8 cellular contexts compared by ENCODE assay signal in the genomic region with DNA sequence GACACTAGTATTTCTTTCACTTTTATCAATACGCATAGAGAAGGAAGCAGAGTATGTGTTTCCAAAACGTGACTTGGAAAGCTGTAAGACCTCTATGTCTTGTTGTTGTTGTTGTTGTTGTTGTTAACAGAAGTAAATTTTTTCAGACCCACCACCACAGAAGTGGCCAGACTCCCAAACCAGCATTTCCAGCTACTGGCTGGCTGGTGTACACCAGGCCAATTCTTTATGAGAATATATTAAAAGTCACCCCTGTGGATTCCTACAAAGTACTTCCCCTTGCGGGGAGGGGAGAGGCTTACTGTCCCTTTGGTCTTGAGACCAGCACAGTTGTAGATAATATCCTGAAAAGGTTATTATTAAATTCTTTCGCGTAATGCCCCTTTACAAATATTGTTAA. TPM values are rescaled to one million over a fixed set of nuclear protein-coding genes. Genes with fewer than 3 reads are reported as not detected.
A peak's percentile ranks its signal among the peaks of the same experiment; 100 is the strongest.
DNase-seq lines count a peak whose midpoint lies in the region; ATAC-seq and TF ChIP-seq lines count a peak whose summit lies in the region.

No MANE protein-coding gene starts in this region.

- peaks cover 1% of the 10 kb centered on the region for H3K36me3 Mint-ChIP-seq in type B pancreatic cell

- peaks cover 28% of the 10 kb centered on the region for H3K4me1 Mint-ChIP-seq in type B pancreatic cell (ENCODE audit: unreplicated experiment)

- TF ChIP-seq CTCF in heart right ventricle (IDR thresholded peaks at IDR 0.05) (no peak), right lobe of liver (IDR thresholded peaks at IDR 0.05) (no peak), type B pancreatic cell (conservative IDR thresholded peaks at IDR 0.05) (no peak)

- H3K27me3 ChIP-seq in heart right ventricle (no peaks in the 10 kb centered on the region), right lobe of liver (no peaks in the 10 kb centered on the region)

- peak overlapping the region in 9 of 10 donors; percentile 95 to 99 (median 98) for H3K27ac ChIP-seq in heart right ventricle
- peak overlapping the region; percentile 96 to 97 (median 96) for H3K27ac ChIP-seq in right lobe of liver

- ATAC-seq in heart right ventricle = no peak
- no peak for ATAC-seq in Right ventricle myocardium inferior
- no peak for ATAC-seq in right lobe of liver
- no peak for ATAC-seq in HG03460 (IDR thresholded peaks at IDR 0.05; ENCODE audit: unreplicated experiment)

- H3K9me3 ChIP-seq in heart right ventricle (peaks cover 0 to 4% (median 0%) of the 10 kb centered on the region in 11 donors), right lobe of liver (no peaks in the 10 kb centered on the region)

- 35 to 41% methylated on average over 5 of the region's 5 CpGs for WGBS in heart right ventricle, 2 donors
- WGBS in right lobe of liver (ENCODE audit: insufficient coverage, low coverage, low lambda C conversion rate, missing lambda C conversion rate) = 15% methylated on average over 5 of the region's 5 CpGs

- peaks cover 0 to 35% (median 28%) of the 10 kb centered on the region in 9 donors for H3K4me1 ChIP-seq in heart right ventricle
- peaks cover 0 to 14% (median 0%) of the 10 kb centered on the region in 4 donors for H3K4me1 ChIP-seq in right lobe of liver

- H3K9me3 Mint-ChIP-seq in type B pancreatic cell = peaks cover 1% of the 10 kb centered on the region

- TF ChIP-seq POLR2A in right lobe of liver (IDR thresholded peaks at IDR 0.05) = no peak

- H3K4me3 ChIP-seq in heart right ventricle (peak overlapping the region in 9 of 10 donors; percentile 63 to 93 (median 80)), right lobe of liver (peak overlapping the region; percentile 68)

- DNase-seq in heart right ventricle (no peak), Right ventricle myocardium inferior (ENCODE audit: missing footprints) (no peak), right lobe of liver (no peak), type B pancreatic cell (ENCODE audit: extremely low spot score, unreplicated experiment) (no peak), NCI-H2081 treated with DMSO at 0.1 percent for 48 hours (lab: John Stamatoyannopoulos, UW) (no peak), posterior cingulate gyrus (no peak)
- DNase-seq in activated naive CD4-positive, alpha-beta T cell treated with anti-CD3 and anti-CD28 coated beads, Interleukin-2, amount 50 U/mL, for 16 hours = peak; percentile 11

- H3K36me3 ChIP-seq in heart right ventricle = no peaks in the 10 kb centered on the region
- H3K36me3 ChIP-seq in right lobe of liver = no peaks in the 10 kb centered on the region

- H3K27me3 Mint-ChIP-seq in type B pancreatic cell = peaks cover 3% of the 10 kb centered on the region

- H3K4me3 Mint-ChIP-seq in type B pancreatic cell = peak overlapping the region; percentile 94

- peak overlapping the region; percentile 93 for H3K27ac Mint-ChIP-seq in type B pancreatic cell

- intact Hi-C loops in heart right ventricle (cut with DNase I) (loop anchor here in 8 of 10 donors (2.0 to 10.0 kb wide), 16 partner anchors 140 to 1053 kb away; no protein-coding TSS in a partner anchor), Right ventricle myocardium inferior (cut with DNase I) (loop anchor here (2.0 to 5.0 kb wide), 4 partner anchors 280 to 868 kb away; no protein-coding TSS in a partner anchor), right lobe of liver (cut with DNase I) (no loop called here), posterior cingulate gyrus (cut with DNase I) (loop anchor here (5.0 to 10.0 kb wide), 5 partner anchors 67 to 1053 kb away; no protein-coding TSS in a partner anchor)

RNA-seq across cellular contexts. Expression of a gene that starts 1.6 kb away (rescaled TPM):
- total RNA-seq in heart right ventricle = 10 to 100 TPM; 36.1 to 56.0 (median 46.1) TPM
- polyA plus RNA-seq in heart right ventricle = 10 to 100 TPM in 1 of 2 donors, 1 to 10 TPM in 1; 4.8 to 26.0 TPM
- total RNA-seq in Right ventricle myocardium inferior = 38.5 TPM
- 10 to 100 TPM; 26.7 to 47.7 (median 35.2) TPM for total RNA-seq in right lobe of liver
- total RNA-seq in type B pancreatic cell (ENCODE audit: low replicate concordance) = 113 and 127 TPM in 2 replicates

Comparison
In these comparisons a context has a peak if more than half of its experiments do, and no peak if none do; other contexts are left out.
1. intact Hi-C loops: an anchor here in heart right ventricle (2.0 to 10.0 kb wide), Right ventricle myocardium inferior (2.0 to 5.0 kb wide) and posterior cingulate gyrus (5.0 to 10.0 kb wide); none called in right lobe of liver.